16 cellular contexts compared by ENCODE assay signal in genomic region chr2:63865159-63865799, GRCh38. TPM values are rescaled to one million over a fixed set of nuclear protein-coding genes. Genes with fewer than 3 reads are reported as not detected.
DNase-seq lines count a peak whose midpoint lies in the region; ATAC-seq, FAIRE-seq and TF ChIP-seq lines count a peak whose summit lies in the region.
"Had no signal": no experiment of that assay in that cellular context is flagged by ENCODE, and none has a peak within 500 bp of the region (broad histone marks: within the 10 kb centered on the region; RNA-seq: fewer than 3 reads in every experiment).

No MANE protein-coding gene starts in this region.

- peak overlapping the region; percentile 43; the same call in 1 of the 2 replicates for H3K27ac ChIP-seq in KMS-11
- H3K27ac ChIP-seq in endodermal cell (ENCODE audit: low read depth, low read length) = no peak overlapping the region
- H3K27ac ChIP-seq in pancreas = no peak overlapping the region
- H3K27ac ChIP-seq: adrenal gland had no signal

- H3K4me1 ChIP-seq in KMS-11 (ENCODE audit: low read depth, poor library complexity, severe bottlenecking) (peaks cover 28% of the 10 kb centered on the region), endodermal cell (ENCODE audit: control insufficient read depth, insufficient read depth, low read length) (peaks cover 6% of the 10 kb centered on the region), pancreas (peaks cover 0 to 3% (median 3%) of the 10 kb centered on the region in 3 donors)

- H3K27me3 ChIP-seq in KMS-11 (ENCODE audit: insufficient read depth, low read depth) (no peaks in the 10 kb centered on the region), endodermal cell (ENCODE audit: control insufficient read depth, insufficient read depth, low read length, poor library complexity, severe bottlenecking) (no peaks in the 10 kb centered on the region), pancreas (no peaks in the 10 kb centered on the region)
- H3K27me3 ChIP-seq: adrenal gland had no signal

- no peaks in the 10 kb centered on the region for H3K9me3 Mint-ChIP-seq in endodermal cell

- no peaks in the 10 kb centered on the region for H3K27me3 Mint-ChIP-seq in endodermal cell (ENCODE audit: insufficient read depth)

- H3K9ac ChIP-seq in KMS-11 (no peak overlapping the region), endodermal cell (ENCODE audit: extremely low read depth, low read length, poor library complexity, severe bottlenecking) (no peak overlapping the region)

- peak overlapping the region; percentile 55 for H3K4me2 ChIP-seq in KMS-11

- ATAC-seq in pancreas = peak in 3 of 4 donors; percentile 15 to 33 (median 15)
- ATAC-seq in sciatic nerve = no peak
- no peak for ATAC-seq in HG02678 (IDR thresholded peaks at IDR 0.05; ENCODE audit: unreplicated experiment)
- ATAC-seq in GM19328 (IDR thresholded peaks at IDR 0.05; ENCODE audit: unreplicated experiment) = no peak
- ATAC-seq: K562, left cardiac atrium had no signal

- 88 to 93% methylated on average over 3 to 6 of the region's 6 CpGs for WGBS in endodermal cell (ENCODE audit: insufficient coverage in 1 of 2, insufficient read length in 1 of 2), 2 experiments
- 80 to 83% methylated on average over 6 of the region's 6 CpGs for WGBS in pancreas, 2 donors

- H2AFZ ChIP-seq in KMS-11 (ENCODE audit: low read depth) = no peak overlapping the region

- peaks cover 18% of the 10 kb centered on the region for H3K4me1 Mint-ChIP-seq in endodermal cell

- H3K36me3 Mint-ChIP-seq in endodermal cell (ENCODE audit: low read depth) = peaks cover 45% of the 10 kb centered on the region

- TF ChIP-seq CTCF in KMS-11 (conservative IDR thresholded peaks at IDR 0.05; ENCODE audit: low read depth, low read length) (no peak), endodermal cell (conservative IDR thresholded peaks at IDR 0.05) (no peak), pancreas (IDR thresholded peaks at IDR 0.05) (no peak)

- no peaks in the 10 kb centered on the region for H4K20me1 ChIP-seq in KMS-11 (ENCODE audit: insufficient read depth)

- no peaks in the 10 kb centered on the region for H3K79me2 ChIP-seq in KMS-11 (ENCODE audit: insufficient read depth, low read depth)

- no peak overlapping the region for H3K4me3 ChIP-seq in KMS-11 (IDR thresholded peaks at IDR 0.05; ENCODE audit: insufficient read depth, low read depth, low read length)
- H3K4me3 ChIP-seq in endodermal cell (ENCODE audit: low read length) = no peak overlapping the region
- no peak overlapping the region for H3K4me3 ChIP-seq in pancreas
- H3K4me3 ChIP-seq: adrenal gland, K562 had no signal

- H3K27ac Mint-ChIP-seq in endodermal cell = peak overlapping the region; percentile 59

- no peak for FAIRE-seq in pancreas (lab: Jason Lieb, UNC)
- FAIRE-seq: K562 had no signal

- no peak overlapping the region for H3K4me3 Mint-ChIP-seq in endodermal cell

- no peaks in the 10 kb centered on the region for H3K9me3 ChIP-seq in endodermal cell (ENCODE audit: control insufficient read depth, low read length)
- H3K9me3 ChIP-seq in pancreas = no peaks in the 10 kb centered on the region
- H3K9me3 ChIP-seq: adrenal gland had no signal

- H3K36me3 ChIP-seq in KMS-11 (ENCODE audit: insufficient read depth) (no peaks in the 10 kb centered on the region), endodermal cell (ENCODE audit: control insufficient read depth, insufficient read depth, low read length) (peaks cover 70% of the 10 kb centered on the region), pancreas (peaks cover 0 to 8% (median 3%) of the 10 kb centered on the region in 3 donors)
- H3K36me3 ChIP-seq: adrenal gland had no signal

- DNase-seq in EH (ENCODE audit: low read depth) = peak; percentile 54
- no peak for DNase-seq in endodermal cell
- no peak for DNase-seq in pancreas
- DNase-seq in NCI-H146 treated with DMSO at 0.1 percent for 48 hours (lab: John Stamatoyannopoulos, UW; ENCODE audit: unreplicated experiment) = no peak
- no peak for DNase-seq in sciatic nerve (ENCODE audit: low spot score)
- DNase-seq: activated T-cell treated with anti-CD3 and anti-CD28 coated beads for 4 hours, adrenal gland, GF-D8, left cardiac atrium, NCI-H1417 treated with DMSO at 0.1 percent for 48 hours, NCI-H345, posterior cingulate gyrus had no signal

- intact Hi-C loops in pancreas (cut with DNase I) = loop anchor here in 1 of 3 donors (5.0 kb wide), 1 partner anchor 178 kb away; no protein-coding TSS in a partner anchor
- intact Hi-C loops in sciatic nerve (cut with DNase I) = no loop called here

RNA-seq across cellular contexts. Expression of gene UGP2, which starts 23.6 kb away (rescaled TPM):
- 100 to 1,000 TPM; 104 to 136 TPM for total RNA-seq in endodermal cell
- 118 TPM for polyA plus RNA-seq in endodermal cell (2013, experiment 1 of 2)
- polyA plus RNA-seq in endodermal cell (2013, experiment 2 of 2) = 86.8 TPM
- 10 to 100 TPM; 40.2 to 73.4 (median 54.4) TPM for total RNA-seq in pancreas
- polyA plus RNA-seq in pancreas = 10 to 100 TPM; 30.0 to 47.9 TPM
- total RNA-seq in sciatic nerve = 121 TPM

Comparison
In these comparisons a context has a peak if more than half of its experiments do, and no peak if none do; other contexts are left out.
1. ATAC-seq: peak in pancreas (3 of 4); none in sciatic nerve (single experiment), HG02678 (single experiment) and GM19328 (single experiment).